In genomic region chr13:36736119-36736726, GRCh38 we compare ENCODE assay signal across 10 cellular contexts.
DNase-seq lines count a peak whose midpoint lies in the region; ATAC-seq and TF ChIP-seq lines count a peak whose summit lies in the region.
"Had no signal": no experiment of that assay in that cellular context is flagged by ENCODE, and none has a peak within 500 bp of the region (broad histone marks: within the 10 kb centered on the region; RNA-seq: fewer than 3 reads in every experiment).

No MANE protein-coding gene starts in this region.

- H3K9me3 ChIP-seq in lung (ENCODE audit: control insufficient read depth in 2 of 2, insufficient read depth in 1 of 2, low read length in 1 of 2) = no peaks in the 10 kb centered on the region
- H3K9me3 ChIP-seq: BLaER1 had no signal

- DNase-seq in DMS79 treated with DMSO at 0.1 percent for 48 hours (lab: John Stamatoyannopoulos, UW) (peak; percentile 35), DMS79 (lab: John Stamatoyannopoulos, UW) (no peak), Kasumi-1 (lab: John Stamatoyannopoulos, UW) (peak; percentile 24 to 34), SK-N-DZ (ENCODE audit: low spot score) (peak; percentile 65), cerebellar cortex (ENCODE audit: low spot score) (peak; percentile 62), lung (ENCODE audit: low spot score) (peak; percentile 52), stromal cell of bone marrow (ENCODE audit: low read depth) (peak; percentile 38), NCI-H226 (no peak)
- DNase-seq: activated naive CD8-positive, alpha-beta T cell treated with anti-CD3 and anti-CD28 coated beads, Interleukin-2, amount 10 ng/mL, durations not matched to agents 7 days and 5 days had no signal

- peak; percentile 44 for ATAC-seq in lung (ENCODE audit: insufficient read depth, low FRiP score)

- TF ChIP-seq CTCF in lung (IDR thresholded peaks at IDR 0.05; ENCODE audit: control extremely low read depth, extremely low read depth) = peak; percentile 42

- no peaks in the 10 kb centered on the region for H3K36me3 ChIP-seq in lung (ENCODE audit: control insufficient read depth in 2 of 2, insufficient read depth in 2 of 2, low read length in 2 of 2)
- H3K36me3 ChIP-seq: BLaER1 had no signal

- H3K4me3 ChIP-seq in lung = no peak overlapping the region
- H3K4me3 ChIP-seq: BLaER1 had no signal

- H3K4me1 ChIP-seq in lung (ENCODE audit: control insufficient read depth in 2 of 2, insufficient read depth in 2 of 2, low read length in 2 of 2) = no peaks in the 10 kb centered on the region
- H3K4me1 ChIP-seq: BLaER1 had no signal

- 15 to 31% methylated on average over 4 of the region's 4 CpGs for WGBS in lung, 2 donors

- H3K27ac ChIP-seq in lung (ENCODE audit: low read depth in 1 of 2, low read length in 1 of 2) = no peak overlapping the region
- H3K27ac ChIP-seq: BLaER1 had no signal

- no peaks in the 10 kb centered on the region for H3K27me3 ChIP-seq in lung (ENCODE audit: control insufficient read depth, insufficient read depth)
- H3K27me3 ChIP-seq: BLaER1 had no signal

Comparison
In these comparisons a context has a peak if more than half of its experiments do, and no peak if none do; other contexts are left out.
1. DNase-seq: peak in DMS79 treated with DMSO at 0.1 percent for 48 hours (single experiment), Kasumi-1 (2 of 2), SK-N-DZ (single experiment), cerebellar cortex (single experiment), lung (single experiment) and stromal cell of bone marrow (single experiment); none in DMS79 (single experiment) and NCI-H226 (single experiment).